ENCODE assay signal across 23 cellular contexts in the genomic region with DNA sequence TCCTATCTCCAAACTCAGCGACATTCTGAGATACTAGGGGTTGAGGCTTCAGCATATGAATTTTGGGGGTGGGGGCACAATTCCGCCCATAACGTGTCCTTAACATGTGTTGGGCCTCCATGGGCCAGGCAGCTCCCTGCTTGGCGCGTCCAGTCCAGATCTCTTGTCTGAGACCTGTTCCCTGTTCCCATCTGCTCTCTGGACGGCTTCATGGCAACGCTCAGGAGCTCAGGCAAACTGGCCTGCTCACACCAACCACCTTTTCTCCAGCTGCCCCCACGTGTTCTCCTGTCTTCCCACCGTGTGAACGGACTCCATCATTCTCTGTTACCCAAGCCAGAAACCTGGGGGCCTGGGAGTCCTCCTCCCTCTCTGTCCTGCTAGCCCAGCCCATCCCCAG. TPM values are rescaled to one million over a fixed set of nuclear protein-coding genes. Genes with fewer than 3 reads are reported as not detected.
A peak's percentile ranks its signal among the peaks of the same experiment; 100 is the strongest.
DNase-seq lines count a peak whose midpoint lies in the region; ATAC-seq, FAIRE-seq and TF ChIP-seq lines count a peak whose summit lies in the region.
"Had no signal": no experiment of that assay in that cellular context is flagged by ENCODE, and none has a peak within 500 bp of the region (broad histone marks: within the 10 kb centered on the region; RNA-seq: fewer than 3 reads in every experiment).

No MANE protein-coding gene starts in this region.

- no peak for FAIRE-seq in GM12891 (lab: Jason Lieb, UNC)
- FAIRE-seq: A549, GM12892, H54 had no signal

- H3K27me3 Mint-ChIP-seq in T-helper 17 cell (peaks cover 70% of the 10 kb centered on the region), neural progenitor cell (ENCODE audit: insufficient read depth, low read depth) (peaks cover 9% of the 10 kb centered on the region)

- intact Hi-C loops in upper lobe of right lung (cut with DNase I), result no loop called here
- intact Hi-C loops in ascending aorta (cut with DNase I), result no loop called here

- H3K9ac ChIP-seq in neural progenitor cell (no peak overlapping the region), trophoblast cell (ENCODE audit: low read length) (no peak overlapping the region)

- H3K4me1 Mint-ChIP-seq in T-helper 17 cell (peaks cover 12% of the 10 kb centered on the region), neural progenitor cell (peaks cover 26% of the 10 kb centered on the region)

- H4K20me1 ChIP-seq in neural progenitor cell (ENCODE audit: low read depth), result no peaks in the 10 kb centered on the region

- peak overlapping the region; percentile 16 for H3K14ac ChIP-seq in trophoblast cell (ENCODE audit: low read length)

- H2AFZ ChIP-seq in neural progenitor cell (replicated peaks), result no peak overlapping the region
- no peak overlapping the region for H2AFZ ChIP-seq in trophoblast cell (ENCODE audit: insufficient read depth, low read length, poor library complexity)

- H4K8ac ChIP-seq in trophoblast cell (ENCODE audit: low read depth, low read length), result no peak overlapping the region

- H3K27me3 ChIP-seq in neural progenitor cell, result no peaks in the 10 kb centered on the region
- no peaks in the 10 kb centered on the region for H3K27me3 ChIP-seq in trophoblast cell (ENCODE audit: insufficient read depth, low read length)
- H3K27me3 ChIP-seq in upper lobe of right lung, result no peaks in the 10 kb centered on the region
- no peaks in the 10 kb centered on the region for H3K27me3 ChIP-seq in ascending aorta

- H3K27ac ChIP-seq in neural progenitor cell (no peak overlapping the region), trophoblast cell (ENCODE audit: low read depth, low read length) (no peak overlapping the region), upper lobe of right lung (no peak overlapping the region), ascending aorta (no peak overlapping the region)
- H3K27ac ChIP-seq: A549 had no signal

- H3K9me3 ChIP-seq in T-helper 17 cell (ENCODE audit: control insufficient read depth, low read length, poor library complexity, severe bottlenecking), result no peaks in the 10 kb centered on the region
- no peaks in the 10 kb centered on the region for H3K9me3 ChIP-seq in neural progenitor cell (ENCODE audit: low read depth)
- H3K9me3 ChIP-seq in trophoblast cell (ENCODE audit: insufficient read depth, low read depth, low read length), result peaks cover 5% of the 10 kb centered on the region
- H3K9me3 ChIP-seq in upper lobe of right lung, result no peaks in the 10 kb centered on the region
- no peaks in the 10 kb centered on the region for H3K9me3 ChIP-seq in ascending aorta
- H3K9me3 ChIP-seq: A549, HAP-1 had no signal

- peaks cover 47% of the 10 kb centered on the region for H3K79me1 ChIP-seq in trophoblast cell (ENCODE audit: low read length)

- ATAC-seq in T-helper 17 cell (no peak), upper lobe of right lung (no peak), HG02981 (IDR thresholded peaks at IDR 0.05; ENCODE audit: unreplicated experiment) (no peak)
- ATAC-seq: A549 had no signal

- H3K79me2 ChIP-seq in neural progenitor cell (ENCODE audit: low read depth) (no peaks in the 10 kb centered on the region), trophoblast cell (ENCODE audit: control insufficient read depth, insufficient read depth, low read length, poor library complexity) (no peaks in the 10 kb centered on the region)

- no peak overlapping the region for H2BK5ac ChIP-seq in trophoblast cell (ENCODE audit: low read depth, low read length, poor library complexity)

- peak overlapping the region; percentile 30 for H2BK12ac ChIP-seq in trophoblast cell (ENCODE audit: low read length)

- H3K23ac ChIP-seq in trophoblast cell (ENCODE audit: low read length), result no peak overlapping the region

- no peak overlapping the region for H3K4me3 Mint-ChIP-seq in T-helper 17 cell
- H3K4me3 Mint-ChIP-seq in neural progenitor cell, result peak overlapping the region; percentile 33
- H3K4me3 Mint-ChIP-seq: CD4-positive, alpha-beta memory T cell; HFFc6 had no signal

- H3K4me2 ChIP-seq in neural progenitor cell, result no peak overlapping the region
- H3K4me2 ChIP-seq in trophoblast cell (ENCODE audit: low read length), result no peak overlapping the region
- H3K4me2 ChIP-seq: A549 had no signal

- DNase-seq in T-helper 17 cell (no peak), neural progenitor cell (ENCODE audit: low spot score) (no peak), trophoblast cell (no peak), upper lobe of right lung (peak; percentile 52), ascending aorta (ENCODE audit: low spot score in 2 of 2) (no peak), GM12891 (ENCODE audit: insufficient read length, low spot score) (no peak)
- DNase-seq: 8988T; ACHN; C1 segment of cervical spinal cord; Calu3; CD4-positive, alpha-beta memory T cell; COR-L47; DMS53; DMS79 treated with DMSO at 0.1 percent for 48 hours; GF-D8; GOT3; HFFc6 had no signal

- no peak overlapping the region for H3K4ac ChIP-seq in trophoblast cell (ENCODE audit: low read depth, low read length)

- H3K36me3 Mint-ChIP-seq in T-helper 17 cell (ENCODE audit: low read depth), result peaks cover 8% of the 10 kb centered on the region
- H3K36me3 Mint-ChIP-seq in neural progenitor cell, result peaks cover 3% of the 10 kb centered on the region
- H3K36me3 Mint-ChIP-seq: CD4-positive, alpha-beta memory T cell had no signal

- peaks cover 8% of the 10 kb centered on the region for H3K9me3 Mint-ChIP-seq in neural progenitor cell
- H3K9me3 Mint-ChIP-seq: CD4-positive, alpha-beta memory T cell had no signal

- peak overlapping the region; percentile 4 for H2BK120ac ChIP-seq in trophoblast cell (ENCODE audit: insufficient read depth, low read length, poor library complexity)

- no peak for TF ChIP-seq POLR2A in GM12891 (IDR thresholded peaks at IDR 0.05; ENCODE audit: low read depth, low read length)

- peak overlapping the region; percentile 22 for H2AK5ac ChIP-seq in trophoblast cell (ENCODE audit: low read length)

- no peaks in the 10 kb centered on the region for H3F3A ChIP-seq in neural progenitor cell (ENCODE audit: low read depth)

- H3K27ac Mint-ChIP-seq in T-helper 17 cell, result peak overlapping the region; percentile 39
- H3K27ac Mint-ChIP-seq in neural progenitor cell, result no peak overlapping the region
- H3K27ac Mint-ChIP-seq: HFFc6 had no signal

- H3K4me3 ChIP-seq in neural progenitor cell (no peak overlapping the region), trophoblast cell (ENCODE audit: low read depth, low read length) (no peak overlapping the region), upper lobe of right lung (no peak overlapping the region), ascending aorta (no peak overlapping the region)
- H3K4me3 ChIP-seq: A549, HAP-1 had no signal

- no peaks in the 10 kb centered on the region for H3K4me1 ChIP-seq in neural progenitor cell
- peaks cover 17 to 27% of the 10 kb centered on the region in 2 experiments for H3K4me1 ChIP-seq in trophoblast cell (ENCODE audit: control insufficient read depth in 1 of 2, insufficient read depth in 2 of 2, low read length in 2 of 2)
- no peaks in the 10 kb centered on the region for H3K4me1 ChIP-seq in upper lobe of right lung
- H3K4me1 ChIP-seq in ascending aorta, result no peaks in the 10 kb centered on the region
- H3K4me1 ChIP-seq: A549, HAP-1 had no signal

- H3K18ac ChIP-seq in trophoblast cell (ENCODE audit: low read length), result no peak overlapping the region

- no peaks in the 10 kb centered on the region for H3K36me3 ChIP-seq in neural progenitor cell
- H3K36me3 ChIP-seq in trophoblast cell (ENCODE audit: control insufficient read depth in 1 of 2, insufficient read depth in 2 of 2, low read length in 2 of 2), result no peaks in the 10 kb centered on the region
- no peaks in the 10 kb centered on the region for H3K36me3 ChIP-seq in upper lobe of right lung
- no peaks in the 10 kb centered on the region for H3K36me3 ChIP-seq in ascending aorta
- H3K36me3 ChIP-seq: HAP-1 had no signal

- H4K91ac ChIP-seq in trophoblast cell (ENCODE audit: low read depth, low read length), result peak overlapping the region; percentile 29

- no CpG with 5 or more reads among the region's 10 CpGs for WGBS in trophoblast cell (ENCODE audit: extremely low coverage, insufficient coverage, insufficient read length)

- H4K12ac ChIP-seq in trophoblast cell (ENCODE audit: low read depth, low read length), result no peak overlapping the region

- TF ChIP-seq CTCF in neural progenitor cell (IDR thresholded peaks at IDR 0.05), result no peak
- TF ChIP-seq CTCF in upper lobe of right lung (IDR thresholded peaks at IDR 0.05), result no peak
- no peak for TF ChIP-seq CTCF in ascending aorta (IDR thresholded peaks at IDR 0.05)

TF ChIP-seq in GM12891, 5 proteins besides CTCF, POLR2A, EP300 and RAD21:
- no peak for TF ChIP-seq TAF1 (IDR thresholded peaks at IDR 0.05; ENCODE audit: low read depth, low read length)
- TF ChIP-seq SPI1 (IDR thresholded peaks at IDR 0.05; ENCODE audit: low read depth, low read length), result no peak
- TF ChIP-seq PAX5 (IDR thresholded peaks at IDR 0.05; ENCODE audit: insufficient read depth, low read length, severe bottlenecking), result no peak
- no peak for TF ChIP-seq POU2F2 (IDR thresholded peaks at IDR 0.05; ENCODE audit: low read depth, low read length)
- TF ChIP-seq POLR2AphosphoS5 (IDR thresholded peaks at IDR 0.05; ENCODE audit: low read depth, low read length), result no peak

RNA-seq across cellular contexts. Expression of gene ACKR3, which starts 36.4 kb away (rescaled TPM):
- total RNA-seq in T-helper 17 cell, result 1 to 10 TPM; 1.3 to 2.3 TPM
- 0.71 and 1.6 TPM in 2 replicates for total RNA-seq in neural progenitor cell (ENCODE audit: low replicate concordance)
- polyA plus RNA-seq in trophoblast cell (2013), result 301 and 313 TPM in 2 replicates
- total RNA-seq in upper lobe of right lung, result 9.1 TPM
- 75.6 TPM for total RNA-seq in ascending aorta
- 13.3 TPM for polyA plus RNA-seq in GM12891 (2012; ENCODE audit: low read depth, missing spikeins)
- total RNA-seq: G401 had no signal
